In genomic region chr13:110980921-110981320, GRCh38 we compare ENCODE assay signal across 1 cellular context.
TF ChIP-seq lines count a peak whose summit lies in the region.

No MANE protein-coding gene starts in this region.

TF ChIP-seq in K562, 482 proteins besides CTCF, POLR2A, EP300 and RAD21:
- 0 out of 2 replicates have a peak, but pooled peaks have one; percentile 16 for TF ChIP-seq TFAP4 (CRISPR knock-in tag; IDR thresholded peaks at IDR 0.05; ENCODE audit: borderline replicate concordance)
- TF ChIP-seq NFXL1 (CRISPR knock-in tag; IDR thresholded peaks at IDR 0.05) = no peak
- no peak for TF ChIP-seq NR2C1 (IDR thresholded peaks at IDR 0.05)
- no peak for TF ChIP-seq NR2C1 (tag; IDR thresholded peaks at IDR 0.05)
- no peak for TF ChIP-seq ZFP30 (CRISPR knock-in tag; IDR thresholded peaks at IDR 0.05; ENCODE audit: borderline replicate concordance)
- no peak for TF ChIP-seq ZNF41 (CRISPR knock-in tag; conservative IDR thresholded peaks at IDR 0.05)
- no peak for TF ChIP-seq TBL1XR1 (IDR thresholded peaks at IDR 0.05; ENCODE audit: low read length in 2 of 2)
TF ChIP-seq in K562: peak in this region for 1.
